In the genomic region with DNA sequence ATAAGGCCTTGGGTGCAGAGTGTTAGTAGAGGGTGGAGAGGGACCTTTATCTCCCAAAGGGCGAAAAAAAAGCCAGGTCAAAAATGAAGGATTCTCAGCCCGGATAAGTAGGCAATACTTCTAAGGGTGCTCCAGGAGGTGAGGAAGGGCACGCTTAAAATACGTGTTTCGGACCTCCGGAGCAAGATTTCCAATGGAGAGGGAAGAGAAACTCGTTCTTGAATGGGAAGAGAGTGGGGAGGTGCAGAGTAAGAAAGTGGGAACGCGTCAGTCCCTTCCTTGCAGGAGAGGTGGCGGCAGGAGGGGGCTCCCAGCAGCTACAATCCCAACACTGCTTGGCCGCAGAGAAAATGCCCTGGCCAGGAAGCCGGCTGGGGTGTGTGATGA, we compare ENCODE assay signal across 8 cellular contexts. TPM values are rescaled to one million over a fixed set of nuclear protein-coding genes. Genes with fewer than 3 reads are reported as not detected.
A peak's percentile ranks its signal among the peaks of the same experiment; 100 is the strongest.
DNase-seq lines count a peak whose midpoint lies in the region; ATAC-seq and TF ChIP-seq lines count a peak whose summit lies in the region.

No MANE protein-coding gene starts in this region.

- H3K4me3 Mint-ChIP-seq in activated naive CD8-positive, alpha-beta T cell = peak overlapping the region; percentile 94

- H3K4me1 ChIP-seq in thymus (ENCODE audit: control insufficient read depth, insufficient read depth, low read length) = peaks cover 22% of the 10 kb centered on the region

- DNase-seq in AG04449 (ENCODE audit: low read depth, low spot score) = no peak
- no peak for DNase-seq in HFF-Myc (ENCODE audit: extremely low read depth, low read depth)
- no peak for DNase-seq in kidney epithelial cell (ENCODE audit: low read depth)
- no peak for DNase-seq in stimulated activated naive CD4-positive, alpha-beta T cell treated with Interleukin-2 at 50 U/mL for 16 hours (lab: John Stamatoyannopoulos, UW)

- 6% methylated on average over 12 of the region's 12 CpGs for WGBS in thymus

- H3K27me3 ChIP-seq in kidney epithelial cell (ENCODE audit: control insufficient read depth, insufficient read depth, low read length) (no peaks in the 10 kb centered on the region), thymus (ENCODE audit: control insufficient read depth, insufficient read depth) (no peaks in the 10 kb centered on the region)

- H3K9me3 ChIP-seq in thymus (ENCODE audit: control insufficient read depth) = no peaks in the 10 kb centered on the region

- POLR2A ChIA-PET in AG04449 (lab: Yijun Ruan, JAX) = interaction anchor here (1.4 kb wide), 1 partner anchor 51 kb away, joined by 5 read pairs; a partner anchor contains a TSS

- H3K4me3 ChIP-seq in AG04449 (ENCODE audit: low read depth, low read length) (peak overlapping the region; percentile 91), HFF-Myc (replicated peaks; ENCODE audit: low read depth, low read length) (peak overlapping the region; percentile 91), kidney epithelial cell (ENCODE audit: low read depth, low read length) (peak overlapping the region; percentile 78), thymus (ENCODE audit: low read length) (peak overlapping the region; percentile 78)

- peak overlapping the region; percentile 84 for H3K27ac ChIP-seq in thymus (ENCODE audit: low read depth)

- H3K9me3 Mint-ChIP-seq in activated naive CD8-positive, alpha-beta T cell (ENCODE audit: low read depth) = no peaks in the 10 kb centered on the region

- TF ChIP-seq CTCF in AG04449 (IDR thresholded peaks at IDR 0.05; ENCODE audit: insufficient read depth, low read length, missing control alignments) (no peak), HFF-Myc (IDR thresholded peaks at IDR 0.05; ENCODE audit: low read depth, low read length, missing control alignments) (no peak), kidney epithelial cell (IDR thresholded peaks at IDR 0.05; ENCODE audit: insufficient read depth, low read length, poor library complexity, severe bottlenecking) (no peak)

- H3K36me3 Mint-ChIP-seq in activated naive CD8-positive, alpha-beta T cell = peaks cover 10% of the 10 kb centered on the region

- H3K27ac Mint-ChIP-seq in activated naive CD8-positive, alpha-beta T cell = peak overlapping the region; percentile 93

- peaks cover 2% of the 10 kb centered on the region for H3K36me3 ChIP-seq in kidney epithelial cell (ENCODE audit: control insufficient read depth, insufficient read depth, low read length)
- peaks cover 15% of the 10 kb centered on the region for H3K36me3 ChIP-seq in thymus (ENCODE audit: control insufficient read depth, insufficient read depth)

- ATAC-seq in GM18870 (IDR thresholded peaks at IDR 0.05; ENCODE audit: unreplicated experiment) (no peak), HG03097 (IDR thresholded peaks at IDR 0.05; ENCODE audit: low FRiP score, unreplicated experiment) (no peak)

- CTCF ChIA-PET in AG04449 (lab: Yijun Ruan, JAX) = interaction anchor here (1.0 to 1.2 kb wide), 3 partner anchors 16 to 185 kb away, joined by 3 to 4 read pairs (median 3); no protein-coding TSS in a partner anchor

- H3K4me1 Mint-ChIP-seq in activated naive CD8-positive, alpha-beta T cell (ENCODE audit: low read depth) = peaks cover 46% of the 10 kb centered on the region

- no peaks in the 10 kb centered on the region for H3K27me3 Mint-ChIP-seq in activated naive CD8-positive, alpha-beta T cell

RNA-seq across cellular contexts. Expression of a gene that starts 0.6 kb away (rescaled TPM):
- total RNA-seq in kidney epithelial cell = 57.3 and 64.4 TPM in 2 replicates
- 30.6 TPM for polyA plus RNA-seq in thymus

RNA-seq across cellular contexts. Expression of a gene that starts 46.7 kb away (rescaled TPM):
- total RNA-seq in kidney epithelial cell = not detected in 2 replicates
- polyA plus RNA-seq in thymus = 0.14 TPM

RNA-seq across cellular contexts. Expression of a gene that starts 50.2 kb away (rescaled TPM):
- 28.8 and 31.3 TPM in 2 replicates for total RNA-seq in kidney epithelial cell
- 34.6 TPM for polyA plus RNA-seq in thymus
